ENCODE assay signal across 14 cellular contexts in genomic region chr1:10451286-10451685, GRCh38.
DNase-seq lines count a peak whose midpoint lies in the region; ATAC-seq and TF ChIP-seq lines count a peak whose summit lies in the region.
"Had no signal": no experiment of that assay in that cellular context is flagged by ENCODE, and none has a peak within 500 bp of the region (broad histone marks: within the 10 kb centered on the region; RNA-seq: fewer than 3 reads in every experiment).

No MANE protein-coding gene starts in this region.

- H3K36me3 ChIP-seq in HUES48 (ENCODE audit: control insufficient read depth, insufficient read depth, low read length), result no peaks in the 10 kb centered on the region

- ATAC-seq in HG02981 (IDR thresholded peaks at IDR 0.05; ENCODE audit: unreplicated experiment), result no peak
- ATAC-seq in HG02571 (IDR thresholded peaks at IDR 0.05; ENCODE audit: unreplicated experiment), result no peak
- ATAC-seq: activated CD8-positive, alpha-beta memory T cell treated with anti-CD3 and anti-CD28 coated beads, Interleukin-2, amount 10 ng/mL, durations not matched to agents 7 days and 5 days had no signal

- H3K27me3 ChIP-seq in HUES48 (ENCODE audit: control insufficient read depth, insufficient read depth, low read length), result no peaks in the 10 kb centered on the region

- no peak for TF ChIP-seq CTCF in AG09309 (IDR thresholded peaks at IDR 0.05; ENCODE audit: control insufficient read depth, insufficient read depth, low read depth, low read length, missing control alignments)

- H3K9ac ChIP-seq in HUES48 (ENCODE audit: low read depth, low read length), result no peak overlapping the region
- H3K9ac ChIP-seq: KMS-11 had no signal

- H3K4me1 ChIP-seq in HUES48 (ENCODE audit: control insufficient read depth, insufficient read depth, low read length), result peaks cover 14% of the 10 kb centered on the region; the same call in 1 of the 2 replicates

- no peaks in the 10 kb centered on the region for H3K9me3 ChIP-seq in HUES48 (ENCODE audit: control insufficient read depth, insufficient read depth, low read length)

- H3K4me3 ChIP-seq in AG09309 (ENCODE audit: control insufficient read depth, low read depth, low read length) (peak overlapping the region; percentile 32), HUES48 (ENCODE audit: low read depth, low read length) (no peak overlapping the region)

- H3K27ac ChIP-seq in HUES48 (ENCODE audit: low read depth, low read length), result peak overlapping the region; percentile 51
- H3K27ac ChIP-seq: KMS-11 had no signal

- DNase-seq in AG09309 (ENCODE audit: low read depth) (no peak), dedifferentiated amniotic fluid mesenchymal stem cell (ENCODE audit: extremely low spot score) (peak; percentile 45), left kidney (ENCODE audit: low read depth, low spot score) (peak; percentile 38), GDM1 (lab: John Stamatoyannopoulos, UW) (no peak), C1 segment of cervical spinal cord (lab: John Stamatoyannopoulos, UW) (no peak)
- DNase-seq: activated CD8-positive, alpha-beta memory T cell treated with anti-CD3 and anti-CD28 coated beads, Interleukin-2, amount 10 ng/mL, durations not matched to agents 7 days and 5 days; immature natural killer cell; naive B cell; NCI-H2107; T-helper 9 cell had no signal

Comparison
In these comparisons a context has a peak if more than half of its experiments do, and no peak if none do; other contexts are left out.
1. DNase-seq: peak in dedifferentiated amniotic fluid mesenchymal stem cell (single experiment) and left kidney (single experiment); none in AG09309 (single experiment), GDM1 (single experiment) and C1 segment of cervical spinal cord (0 of 14).